In the genomic region with DNA sequence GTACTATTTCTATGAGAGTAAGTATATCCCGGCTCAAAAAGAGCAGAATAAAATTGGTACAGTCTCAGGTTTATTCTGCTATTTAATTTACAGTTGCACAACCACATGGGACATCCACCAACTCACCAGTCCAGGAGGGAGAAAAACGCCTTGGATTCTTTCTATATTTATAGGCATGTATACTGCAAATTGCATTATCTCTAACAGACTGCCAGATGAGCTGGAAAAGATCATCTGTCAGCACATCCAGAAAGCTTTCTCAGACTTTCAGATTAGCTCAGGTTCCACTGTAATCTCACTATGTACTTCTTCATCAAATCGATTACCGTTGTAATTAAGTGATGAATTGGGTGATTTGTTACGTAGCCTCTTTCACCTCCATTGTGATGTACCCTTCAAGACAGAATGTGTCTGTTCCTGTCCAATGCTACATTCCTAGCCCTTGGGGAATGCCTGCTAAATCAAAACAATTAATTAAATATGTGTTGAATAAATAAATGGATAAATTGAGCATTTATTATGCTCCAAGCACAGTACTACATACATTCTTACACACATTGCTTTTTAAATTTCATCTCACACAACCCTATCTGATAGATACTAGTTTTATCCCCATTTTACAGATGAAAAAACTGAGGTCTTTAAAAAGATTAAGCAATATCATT, we compare ENCODE assay signal across 20 cellular contexts.
"Had no signal": no experiment of that assay in that cellular context is flagged by ENCODE, and none has a peak within 500 bp of the region (broad histone marks: within the 10 kb centered on the region; RNA-seq: fewer than 3 reads in every experiment).

No MANE protein-coding gene starts in this region.

- H3K27me3 ChIP-seq: neural progenitor cell, pancreas, upper lobe of left lung, uterus had no signal

- H3K27ac ChIP-seq: coronary artery, gastrocnemius medialis, lower lobe of right lung, neural progenitor cell, pancreas, tibial artery, upper lobe of left lung, uterus had no signal

- H3K9me3 ChIP-seq: gastrocnemius medialis, left ventricle myocardium inferior, lower lobe of right lung, pancreas, tibial artery, upper lobe of left lung, uterus had no signal

- H3K4me3 ChIP-seq: coronary artery, gastrocnemius medialis, left ventricle myocardium inferior, lower lobe of right lung, neural progenitor cell, pancreas, smooth muscle cell, tibial artery, upper lobe of left lung, uterus had no signal

- H3K36me3 ChIP-seq: gastrocnemius medialis, left ventricle myocardium inferior, lower lobe of right lung, neural progenitor cell, pancreas, tibial artery, upper lobe of left lung, uterus had no signal

- DNase-seq: effector CD4-positive, alpha-beta T cell; endodermal cell; erythroblast; gastrocnemius medialis; immature natural killer cell; kidney; left cardiac atrium; left ventricle myocardium inferior; lower lobe of right lung; nucleus accumbens; pancreas; right cardiac atrium; stimulated activated CD4-positive, alpha-beta T cell treated with anti-CD3 and anti-CD28 coated beads, Interleukin-2, amount 100 ng/mL, for 48 hours; stimulated activated naive CD8-positive, alpha-beta T cell treated with anti-CD3 and anti-CD28 coated beads, Interleukin-15, Interleukin-2, amounts not matched to agents 100 U/mL and 50 U/mL, for 24 hours; tibial artery; upper lobe of left lung; uterus had no signal
